Comparison of ENCODE assay signal across 11 cellular contexts in the genomic region with DNA sequence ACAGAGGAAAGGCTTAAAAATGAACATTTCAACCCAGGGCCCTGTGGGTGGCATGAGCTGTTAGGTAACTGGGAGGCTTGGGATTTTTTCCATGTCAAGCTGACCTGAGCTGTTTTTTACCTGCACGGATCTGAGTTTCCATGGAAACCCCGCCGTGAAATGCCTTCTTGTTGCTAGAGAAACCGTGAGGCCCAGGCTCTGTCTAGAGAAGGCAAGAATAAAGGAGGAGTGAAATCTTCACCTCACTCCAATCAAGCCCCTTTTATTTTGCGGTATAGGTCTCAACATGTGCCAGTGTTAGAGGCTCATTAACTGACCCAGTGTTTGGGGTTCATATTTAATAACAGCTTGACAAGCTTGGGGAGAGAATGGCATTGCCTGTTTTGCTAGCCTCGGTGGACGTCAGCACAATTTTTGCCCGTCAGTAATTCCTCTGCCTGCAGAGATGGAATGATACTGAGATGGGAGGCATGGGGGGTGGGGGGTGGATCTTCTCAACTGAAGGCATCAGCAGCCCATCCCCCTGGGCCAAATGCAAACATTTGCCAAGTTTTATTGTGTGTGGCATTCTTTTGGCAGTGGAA. TPM values are rescaled to one million over a fixed set of nuclear protein-coding genes. Genes with fewer than 3 reads are reported as not detected.
DNase-seq lines count a peak whose midpoint lies in the region; ATAC-seq and TF ChIP-seq lines count a peak whose summit lies in the region.
"Had no signal": no experiment of that assay in that cellular context is flagged by ENCODE, and none has a peak within 500 bp of the region (broad histone marks: within the 10 kb centered on the region; RNA-seq: fewer than 3 reads in every experiment).

No MANE protein-coding gene starts in this region.

- no peak overlapping the region for H4K5ac ChIP-seq in H9 (ENCODE audit: insufficient read length, low read depth, low read length)

- H3K4ac ChIP-seq in H9 (ENCODE audit: low read depth, low read length): no peak overlapping the region

- H3K79me2 ChIP-seq in H9 (ENCODE audit: insufficient read depth, low read length): no peaks in the 10 kb centered on the region

- H3K4me1 Mint-ChIP-seq in H9: peaks cover 15 to 24% of the 10 kb centered on the region in 2 experiments
- H3K4me1 Mint-ChIP-seq in WTC11: peaks cover 22% of the 10 kb centered on the region
- peaks cover 13% of the 10 kb centered on the region for H3K4me1 Mint-ChIP-seq in activated CD8-positive, alpha-beta T cell treated with anti-CD3 and anti-CD28 coated beads, Interleukin-2, amount 10 ng/mL, durations not matched to agents 7 days and 5 days (ENCODE audit: low read depth)

- H3K4me3 Mint-ChIP-seq in H9 (peak overlapping the region in 1 of 2 experiments; percentile 7; a peak in 1 of 5 replicates), WTC11 (no peak overlapping the region)
- H3K4me3 Mint-ChIP-seq in activated CD8-positive, alpha-beta T cell treated with anti-CD3 and anti-CD28 coated beads, Interleukin-2, amount 10 ng/mL, durations not matched to agents 7 days and 5 days: no peak overlapping the region
- H3K4me3 Mint-ChIP-seq: activated CD4-positive, alpha-beta memory T cell treated with anti-CD3 and anti-CD28 coated beads, Interleukin-2, amount 10 ng/mL, durations not matched to agents 7 days and 5 days had no signal

- H3K79me1 ChIP-seq in H9 (ENCODE audit: insufficient read depth, low read depth, low read length, poor library complexity, severe bottlenecking): no peaks in the 10 kb centered on the region

- H4K91ac ChIP-seq in H9 (ENCODE audit: insufficient read length, low read depth, low read length): no peak overlapping the region

- H4K8ac ChIP-seq in H9 (replicated peaks; ENCODE audit: insufficient read length, low read depth, low read length): no peak overlapping the region

- H3K9me3 ChIP-seq in H9 (ENCODE audit: control insufficient read depth, low read depth, low read length) (no peaks in the 10 kb centered on the region), iPS-18a (ENCODE audit: control insufficient read depth, low read depth, low read length) (no peaks in the 10 kb centered on the region)
- H3K9me3 ChIP-seq: mucosa of descending colon had no signal

- H3K4me2 ChIP-seq in H9 (ENCODE audit: insufficient read depth, insufficient read length, low read length): no peak overlapping the region

- H2BK5ac ChIP-seq in H9 (ENCODE audit: insufficient read length, low read length): no peak overlapping the region

- H3K4me3 ChIP-seq in iPS-18a (ENCODE audit: low read length): peak overlapping the region; percentile 24
- H3K4me3 ChIP-seq in rectal smooth muscle tissue (ENCODE audit: low read length): no peak overlapping the region
- H3K4me3 ChIP-seq: mucosa of descending colon had no signal

- DNase-seq in H9 (peak; percentile 73), WTC11 (ENCODE audit: low spot score) (peak; percentile 59), AG08395 (ENCODE audit: low spot score) (no peak)
- DNase-seq in activated CD4-positive, alpha-beta T cell treated with anti-CD3 and anti-CD28 coated beads for 4 hours: no peak
- DNase-seq in activated CD8-positive, alpha-beta T cell treated with anti-CD3 and anti-CD28 coated beads, Interleukin-2, amount 10 ng/mL, durations not matched to agents 7 days and 5 days: no peak
- DNase-seq: activated CD4-positive, alpha-beta memory T cell treated with anti-CD3 and anti-CD28 coated beads, Interleukin-2, amount 10 ng/mL, durations not matched to agents 7 days and 5 days; DMS153; mucosa of descending colon had no signal

- H2BK20ac ChIP-seq in H9 (ENCODE audit: low read depth, low read length, poor library complexity, severe bottlenecking): no peak overlapping the region

- H4K20me1 ChIP-seq in H9 (ENCODE audit: control insufficient read depth, insufficient read depth, insufficient read length): no peaks in the 10 kb centered on the region

- H3T11ph ChIP-seq in H9 (ENCODE audit: low read length): peak overlapping the region; percentile 57

- H3K36me3 ChIP-seq in iPS-18a (ENCODE audit: control insufficient read depth, low read depth, low read length): no peaks in the 10 kb centered on the region
- no peaks in the 10 kb centered on the region for H3K36me3 ChIP-seq in rectal smooth muscle tissue (ENCODE audit: control insufficient read depth, insufficient read depth, low read length)

- H3K27me3 ChIP-seq in H9 (ENCODE audit: insufficient read depth, low read length): no peaks in the 10 kb centered on the region
- no peaks in the 10 kb centered on the region for H3K27me3 ChIP-seq in iPS-18a (ENCODE audit: control insufficient read depth, insufficient read depth, low read length)
- H3K27me3 ChIP-seq in rectal smooth muscle tissue (ENCODE audit: control insufficient read depth, insufficient read depth, low read length): no peaks in the 10 kb centered on the region

- H3K56ac ChIP-seq in H9 (ENCODE audit: insufficient read length, low read depth, low read length): no peak overlapping the region

- no peaks in the 10 kb centered on the region; the same call in 1 of the 2 replicates for H3K4me1 ChIP-seq in H9 (ENCODE audit: insufficient read depth, low read length)
- peaks cover 17% of the 10 kb centered on the region for H3K4me1 ChIP-seq in iPS-18a (ENCODE audit: control insufficient read depth, low read depth, low read length)
- peaks cover 71% of the 10 kb centered on the region for H3K4me1 ChIP-seq in rectal smooth muscle tissue (ENCODE audit: control insufficient read depth, insufficient read depth, low read length)

- no peak overlapping the region for H2AK5ac ChIP-seq in H9 (ENCODE audit: insufficient read length, low read length)

- peak overlapping the region in 1 of 3 experiments; percentile 79; a peak in 3 of 7 replicates for H3K27ac Mint-ChIP-seq in H9
- peak overlapping the region; percentile 60; the same call in 1 of the 2 replicates for H3K27ac Mint-ChIP-seq in WTC11
- no peak overlapping the region for H3K27ac Mint-ChIP-seq in activated CD8-positive, alpha-beta T cell treated with anti-CD3 and anti-CD28 coated beads, Interleukin-2, amount 10 ng/mL, durations not matched to agents 7 days and 5 days
- H3K27ac Mint-ChIP-seq: activated CD4-positive, alpha-beta memory T cell treated with anti-CD3 and anti-CD28 coated beads, Interleukin-2, amount 10 ng/mL, durations not matched to agents 7 days and 5 days had no signal

- no peaks in the 10 kb centered on the region for H3K23me2 ChIP-seq in H9 (ENCODE audit: insufficient read length, low read depth, low read length, poor library complexity, severe bottlenecking)

- no peak overlapping the region for H2BK12ac ChIP-seq in H9 (ENCODE audit: insufficient read length, low read depth, low read length)

- peak overlapping the region; percentile 23; the same call in 1 of the 2 replicates for H3K14ac ChIP-seq in H9 (ENCODE audit: insufficient read depth, low read length)

- no peaks in the 10 kb centered on the region for H3K27me3 Mint-ChIP-seq in H9 (ENCODE audit: low read depth)
- no peaks in the 10 kb centered on the region for H3K27me3 Mint-ChIP-seq in WTC11 (ENCODE audit: low read depth)
- H3K27me3 Mint-ChIP-seq in activated CD8-positive, alpha-beta T cell treated with anti-CD3 and anti-CD28 coated beads, Interleukin-2, amount 10 ng/mL, durations not matched to agents 7 days and 5 days (ENCODE audit: low read depth): peaks cover 2% of the 10 kb centered on the region
- H3K27me3 Mint-ChIP-seq: activated CD4-positive, alpha-beta memory T cell treated with anti-CD3 and anti-CD28 coated beads, Interleukin-2, amount 10 ng/mL, durations not matched to agents 7 days and 5 days had no signal

- no peak overlapping the region for H2BK15ac ChIP-seq in H9 (ENCODE audit: low read depth, low read length)

- POLR2A ChIA-PET in WTC11 (lab: Charles Lee): interaction anchor here (1.0 to 2.4 kb wide), 2 partner anchors 49 to 96 kb away, joined by 4 to 6 read pairs; partner anchors contain the start of genes BBIP1, PDCD4 and SHOC2
- POLR2A ChIA-PET in activated CD8-positive, alpha-beta T cell treated with anti-CD3 and anti-CD28 coated beads, Interleukin-2, amount 10 ng/mL, durations not matched to agents 7 days and 5 days (lab: Charles Lee): no interaction called here

- H3K18ac ChIP-seq in H9 (ENCODE audit: insufficient read length, low read depth, low read length): peak overlapping the region; percentile 38

- TF ChIP-seq CTCF in H9 (conservative IDR thresholded peaks at IDR 0.05) (no peak), WTC11 (IDR thresholded peaks at IDR 0.05) (no peak)

- no peaks in the 10 kb centered on the region for H3K9me3 Mint-ChIP-seq in H9
- no peaks in the 10 kb centered on the region for H3K9me3 Mint-ChIP-seq in WTC11
- no peaks in the 10 kb centered on the region for H3K9me3 Mint-ChIP-seq in activated CD8-positive, alpha-beta T cell treated with anti-CD3 and anti-CD28 coated beads, Interleukin-2, amount 10 ng/mL, durations not matched to agents 7 days and 5 days (ENCODE audit: insufficient read depth)
- H3K9me3 Mint-ChIP-seq: activated CD4-positive, alpha-beta memory T cell treated with anti-CD3 and anti-CD28 coated beads, Interleukin-2, amount 10 ng/mL, durations not matched to agents 7 days and 5 days had no signal

- no CpG with 5 or more reads among the region's 8 CpGs for WGBS in H9 (ENCODE audit: extremely low coverage, insufficient read length, low lambda C conversion rate)

- H3K23ac ChIP-seq in H9 (ENCODE audit: insufficient read length, low read depth, low read length): no peak overlapping the region

- CTCF ChIA-PET in WTC11 (lab: Charles Lee): interaction anchor here (0.9 to 1.6 kb wide), 5 partner anchors 19 to 253 kb away, joined by 3 to 6 read pairs (median 4); no protein-coding TSS in a partner anchor
- CTCF ChIA-PET in activated CD8-positive, alpha-beta T cell treated with anti-CD3 and anti-CD28 coated beads, Interleukin-2, amount 10 ng/mL, durations not matched to agents 7 days and 5 days (lab: Charles Lee): interaction anchor here (1.0 kb wide), 1 partner anchor 19 kb away, joined by 3 read pairs; no protein-coding TSS in a partner anchor

- no peak overlapping the region for H3K9ac ChIP-seq in H9 (ENCODE audit: extremely low read depth, insufficient read length, low read length)
- H3K9ac ChIP-seq in iPS-18a (ENCODE audit: low read length): peak overlapping the region; percentile 35
- H3K9ac ChIP-seq in rectal smooth muscle tissue (ENCODE audit: low read length): no peak overlapping the region

- ATAC-seq in WTC11 (peak; percentile 88), GM18498 (IDR thresholded peaks at IDR 0.05; ENCODE audit: unreplicated experiment) (no peak)
- no peak for ATAC-seq in activated CD8-positive, alpha-beta T cell treated with anti-CD3 and anti-CD28 coated beads, Interleukin-2, amount 10 ng/mL, durations not matched to agents 7 days and 5 days
- ATAC-seq: mucosa of descending colon had no signal

- H2AFZ ChIP-seq in H9 (ENCODE audit: low read length): no peak overlapping the region

- H3K27ac ChIP-seq in H9 (ENCODE audit: insufficient read length, low read depth, low read length): no peak overlapping the region
- peak overlapping the region; percentile 72 for H3K27ac ChIP-seq in iPS-18a (ENCODE audit: low read length)
- peak overlapping the region; percentile 81 for H3K27ac ChIP-seq in rectal smooth muscle tissue (ENCODE audit: low read depth, low read length)

- H2BK120ac ChIP-seq in H9 (ENCODE audit: low read depth, low read length, poor library complexity, severe bottlenecking): no peak overlapping the region

- H3K36me3 Mint-ChIP-seq in H9 (ENCODE audit: insufficient read depth in 1 of 3, low read depth in 3 of 3): no peaks in the 10 kb centered on the region
- no peaks in the 10 kb centered on the region for H3K36me3 Mint-ChIP-seq in WTC11
- no peaks in the 10 kb centered on the region for H3K36me3 Mint-ChIP-seq in activated CD8-positive, alpha-beta T cell treated with anti-CD3 and anti-CD28 coated beads, Interleukin-2, amount 10 ng/mL, durations not matched to agents 7 days and 5 days (ENCODE audit: low read depth)

RNA-seq across cellular contexts. Expression of gene PDCD4, which starts 48.9 kb away (rescaled TPM):
- 22.6 and 29.3 TPM in 2 replicates for total RNA-seq in H9 (2021)
- 27.0 to 32.9 TPM (median 32.7 TPM) in 3 replicates for total RNA-seq in WTC11 (2021)
- 10 to 100 TPM; 97.1 to 98.4 TPM for total RNA-seq in activated CD8-positive, alpha-beta T cell treated with anti-CD3 and anti-CD28 coated beads, Interleukin-2, amount 10 ng/mL, durations not matched to agents 7 days and 5 days

Comparison
In these comparisons a context has a peak if more than half of its experiments do, and no peak if none do; other contexts are left out.
1. DNase-seq: peak in H9 (single experiment) and WTC11 (single experiment); none in activated CD4-positive, alpha-beta T cell treated with anti-CD3 and anti-CD28 coated beads for 4 hours (0 of 2), activated CD8-positive, alpha-beta T cell treated with anti-CD3 and anti-CD28 coated beads, Interleukin-2, amount 10 ng/mL, durations not matched to agents 7 days and 5 days (single experiment) and AG08395 (single experiment).